Comparison of ENCODE assay signal across 20 cellular contexts in genomic region chr15:38864122-38864521, GRCh38.
DNase-seq lines count a peak whose midpoint lies in the region; ATAC-seq and TF ChIP-seq lines count a peak whose summit lies in the region.
"Had no signal": no experiment of that assay in that cellular context is flagged by ENCODE, and none has a peak within 500 bp of the region (broad histone marks: within the 10 kb centered on the region; RNA-seq: fewer than 3 reads in every experiment).

No MANE protein-coding gene starts in this region.

- H3K36me3 Mint-ChIP-seq in dendritic cell treated with granulocyte-macrophage colony-stimulating factor and Interleukin-4, amounts not matched to agents 40 ng/mL and 50 ng/mL, for 4 days (ENCODE audit: low read depth): no peaks in the 10 kb centered on the region
- H3K36me3 Mint-ChIP-seq in osteocyte (ENCODE audit: unreplicated experiment): no peaks in the 10 kb centered on the region
- H3K36me3 Mint-ChIP-seq: stimulated activated memory B cell treated with anti-CD40 and anti-IgM and Interleukin-4, amounts not matched to agents 10 μg/mL and 1 μg/mL and 100 μg/mL, for 72 hours had no signal

- no peak overlapping the region for H3K4me3 ChIP-seq in LNCaP clone FGC (ENCODE audit: low read depth, low read length)
- H3K4me3 ChIP-seq: cardiac muscle cell, gastrocnemius medialis, GM12878, K562, SK-N-MC, spleen had no signal

- no peaks in the 10 kb centered on the region for H3K27me3 Mint-ChIP-seq in dendritic cell treated with granulocyte-macrophage colony-stimulating factor and Interleukin-4, amounts not matched to agents 40 ng/mL and 50 ng/mL, for 4 days
- H3K27me3 Mint-ChIP-seq in osteocyte (ENCODE audit: unreplicated experiment): no peaks in the 10 kb centered on the region

- intact Hi-C loops in dendritic cell treated with granulocyte-macrophage colony-stimulating factor and Interleukin-4, amounts not matched to agents 40 ng/mL and 50 ng/mL, for 4 days (cut with micrococcal nuclease): no loop called here

- ATAC-seq in left lobe of liver (no peak), HG03565 (IDR thresholded peaks at IDR 0.05; ENCODE audit: unreplicated experiment) (no peak)
- ATAC-seq: GM12878; K562; stimulated activated memory B cell treated with anti-CD40 and anti-IgM and Interleukin-4, amounts not matched to agents 10 μg/mL and 1 μg/mL and 100 μg/mL, for 72 hours had no signal

- H3K9me3 Mint-ChIP-seq in dendritic cell treated with granulocyte-macrophage colony-stimulating factor and Interleukin-4, amounts not matched to agents 40 ng/mL and 50 ng/mL, for 4 days: no peaks in the 10 kb centered on the region
- H3K9me3 Mint-ChIP-seq in osteocyte (ENCODE audit: unreplicated experiment): no peaks in the 10 kb centered on the region
- H3K9me3 Mint-ChIP-seq: stimulated activated memory B cell treated with anti-CD40 and anti-IgM and Interleukin-4, amounts not matched to agents 10 μg/mL and 1 μg/mL and 100 μg/mL, for 72 hours had no signal

- H3K27ac Mint-ChIP-seq in dendritic cell treated with granulocyte-macrophage colony-stimulating factor and Interleukin-4, amounts not matched to agents 40 ng/mL and 50 ng/mL, for 4 days: peak overlapping the region; percentile 84
- H3K27ac Mint-ChIP-seq in osteocyte (ENCODE audit: unreplicated experiment): peak overlapping the region; percentile 66
- H3K27ac Mint-ChIP-seq: stimulated activated memory B cell treated with anti-CD40 and anti-IgM and Interleukin-4, amounts not matched to agents 10 μg/mL and 1 μg/mL and 100 μg/mL, for 72 hours had no signal

- TF ChIP-seq CTCF in LNCaP clone FGC (IDR thresholded peaks at IDR 0.05; ENCODE audit: control insufficient read depth, extremely low read depth, insufficient read depth) (0 out of 2 replicates have a peak, but pooled peaks have one; percentile 19), osteocyte (IDR thresholded peaks at IDR 0.05) (peak; percentile 9)

- H3K4me3 Mint-ChIP-seq in dendritic cell treated with granulocyte-macrophage colony-stimulating factor and Interleukin-4, amounts not matched to agents 40 ng/mL and 50 ng/mL, for 4 days: no peak overlapping the region
- H3K4me3 Mint-ChIP-seq in osteocyte (ENCODE audit: unreplicated experiment): no peak overlapping the region
- H3K4me3 Mint-ChIP-seq: stimulated activated memory B cell treated with anti-CD40 and anti-IgM and Interleukin-4, amounts not matched to agents 10 μg/mL and 1 μg/mL and 100 μg/mL, for 72 hours had no signal

- DNase-seq in DMS 273 (lab: John Stamatoyannopoulos, UW; ENCODE audit: unreplicated experiment) (peak; percentile 9), DMS 273 treated with DMSO at 0.1 percent for 48 hours (lab: John Stamatoyannopoulos, UW) (no peak), LNCaP clone FGC (ENCODE audit: low read depth) (no peak), osteocyte (ENCODE audit: extremely low spot score, unreplicated experiment) (no peak), left lobe of liver (ENCODE audit: low spot score) (no peak), NCI-H82 treated with DMSO at 0.1 percent for 48 hours (lab: John Stamatoyannopoulos, UW; ENCODE audit: unreplicated experiment) (no peak)
- DNase-seq: activated CD4-positive, alpha-beta T cell treated with anti-CD3 and anti-CD28 coated beads, Interleukin-2, amount 50 U/mL, for 48 hours; activated T-cell treated with anti-CD3 and anti-CD28 coated beads, Interleukin-2, amount 50 U/mL, for 48 hours; NCI-H345; OCI-M1; posterior cingulate gyrus; spleen had no signal

- H3K4me1 Mint-ChIP-seq in dendritic cell treated with granulocyte-macrophage colony-stimulating factor and Interleukin-4, amounts not matched to agents 40 ng/mL and 50 ng/mL, for 4 days (ENCODE audit: low read depth): peaks cover 68% of the 10 kb centered on the region
- peaks cover 77% of the 10 kb centered on the region for H3K4me1 Mint-ChIP-seq in osteocyte (ENCODE audit: unreplicated experiment)
- H3K4me1 Mint-ChIP-seq: stimulated activated memory B cell treated with anti-CD40 and anti-IgM and Interleukin-4, amounts not matched to agents 10 μg/mL and 1 μg/mL and 100 μg/mL, for 72 hours had no signal
